Comparison of ENCODE assay signal across 10 cellular contexts in genomic region chr17:64216030-64216384, GRCh38. TPM values are rescaled to one million over a fixed set of nuclear protein-coding genes. Genes with fewer than 3 reads are reported as not detected.
A peak's percentile ranks its signal among the peaks of the same experiment; 100 is the strongest.
DNase-seq lines count a peak whose midpoint lies in the region; ATAC-seq and TF ChIP-seq lines count a peak whose summit lies in the region.
"Had no signal": no experiment of that assay in that cellular context is flagged by ENCODE, and none has a peak within 500 bp of the region (broad histone marks: within the 10 kb centered on the region; RNA-seq: fewer than 3 reads in every experiment).

No MANE protein-coding gene starts in this region.

- H3K36me3 Mint-ChIP-seq in activated T-helper 17 cell treated with anti-CD3 and anti-CD28 coated beads, Interleukin-2, amount 50 U/mL, for 72 hours (ENCODE audit: low read depth), result peaks cover 22% of the 10 kb centered on the region

- no peaks in the 10 kb centered on the region for H3K9me3 Mint-ChIP-seq in activated T-helper 17 cell treated with anti-CD3 and anti-CD28 coated beads, Interleukin-2, amount 50 U/mL, for 72 hours
- H3K9me3 Mint-ChIP-seq in stimulated activated naive CD8-positive, alpha-beta T cell treated with anti-CD3 and anti-CD28 coated beads, Interleukin-15, amount 100 ng/mL, for 72 hours, result no peaks in the 10 kb centered on the region

- H3K27ac ChIP-seq in RWPE1 (peak overlapping the region; percentile 67), right lobe of liver (peak overlapping the region; percentile 23 to 46 (median 41)), suprapubic skin (peak overlapping the region; percentile 10)

- H3K4me1 ChIP-seq in right lobe of liver, result peaks cover 0 to 19% (median 9%) of the 10 kb centered on the region in 4 donors
- H3K4me1 ChIP-seq in suprapubic skin, result peaks cover 48% of the 10 kb centered on the region

- TF ChIP-seq CTCF in RWPE1 (conservative IDR thresholded peaks at IDR 0.05; ENCODE audit: low read depth) (no peak), right lobe of liver (IDR thresholded peaks at IDR 0.05) (no peak), suprapubic skin (IDR thresholded peaks at IDR 0.05) (no peak)

- H3K36me3 ChIP-seq in right lobe of liver (peaks cover 0 to 26% (median 4%) of the 10 kb centered on the region in 4 donors), suprapubic skin (peaks cover 22% of the 10 kb centered on the region), MG63 (peaks cover 2% of the 10 kb centered on the region; the same call in 1 of the 2 replicates)

- H3K9me3 ChIP-seq in right lobe of liver (no peaks in the 10 kb centered on the region), suprapubic skin (no peaks in the 10 kb centered on the region), MG63 (no peaks in the 10 kb centered on the region)

- no peak overlapping the region for H3K4me3 ChIP-seq in right lobe of liver
- H3K4me3 ChIP-seq in suprapubic skin, result no peak overlapping the region
- no peak overlapping the region for H3K4me3 ChIP-seq in MG63

- POLR2A ChIA-PET in RWPE1 (lab: Yijun Ruan, JAX; ENCODE audit: low non-redundant PET), result no interaction called here

- TF ChIP-seq EP300 in suprapubic skin (IDR thresholded peaks at IDR 0.05), result no peak

- no peak overlapping the region for H3K4me3 Mint-ChIP-seq in activated T-helper 17 cell treated with anti-CD3 and anti-CD28 coated beads, Interleukin-2, amount 50 U/mL, for 72 hours
- no peak overlapping the region for H3K4me3 Mint-ChIP-seq in stimulated activated naive CD8-positive, alpha-beta T cell treated with anti-CD3 and anti-CD28 coated beads, Interleukin-15, amount 100 ng/mL, for 72 hours
- H3K4me3 Mint-ChIP-seq: activated T-cell treated with anti-CD3 and anti-CD28 coated beads, Interleukin-2, amount 50 U/mL, for 4 hours had no signal

- H3K27me3 ChIP-seq in right lobe of liver, result no peaks in the 10 kb centered on the region
- no peaks in the 10 kb centered on the region for H3K27me3 ChIP-seq in suprapubic skin
- no peaks in the 10 kb centered on the region for H3K27me3 ChIP-seq in MG63

- DNase-seq in RWPE1 (ENCODE audit: low spot score), result no peak
- DNase-seq in dedifferentiated amniotic fluid mesenchymal stem cell (ENCODE audit: extremely low spot score), result peak; percentile 23
- no peak for DNase-seq in right lobe of liver
- no peak for DNase-seq in suprapubic skin (ENCODE audit: low spot score in 2 of 2)
- no peak for DNase-seq in stimulated activated naive CD4-positive, alpha-beta T cell (lab: John Stamatoyannopoulos, UW)
- no peak for DNase-seq in stimulated activated naive CD8-positive, alpha-beta T cell treated with anti-CD3 and anti-CD28 coated beads, Interleukin-15, amount 100 ng/mL, for 72 hours
- no peak for DNase-seq in MG63
- DNase-seq: activated T-cell treated with anti-CD3 and anti-CD28 coated beads, Interleukin-2, amount 50 U/mL, for 4 hours; MM.1S had no signal

- H3K4me1 Mint-ChIP-seq in activated T-helper 17 cell treated with anti-CD3 and anti-CD28 coated beads, Interleukin-2, amount 50 U/mL, for 72 hours, result peaks cover 15% of the 10 kb centered on the region
- peaks cover 50% of the 10 kb centered on the region for H3K4me1 Mint-ChIP-seq in stimulated activated naive CD8-positive, alpha-beta T cell treated with anti-CD3 and anti-CD28 coated beads, Interleukin-15, amount 100 ng/mL, for 72 hours

- CTCF ChIA-PET in RWPE1 (lab: Yijun Ruan, JAX), result interaction anchor here (0.6 to 1.0 kb wide), 3 partner anchors 13 to 66 kb away, joined by 3 to 6 read pairs (median 5); no protein-coding TSS in a partner anchor

- H3K27ac Mint-ChIP-seq in activated T-helper 17 cell treated with anti-CD3 and anti-CD28 coated beads, Interleukin-2, amount 50 U/mL, for 72 hours, result no peak overlapping the region
- peak overlapping the region in 1 of 2 donors; percentile 30 for H3K27ac Mint-ChIP-seq in stimulated activated naive CD8-positive, alpha-beta T cell treated with anti-CD3 and anti-CD28 coated beads, Interleukin-15, amount 100 ng/mL, for 72 hours

- no peaks in the 10 kb centered on the region for H3K27me3 Mint-ChIP-seq in activated T-helper 17 cell treated with anti-CD3 and anti-CD28 coated beads, Interleukin-2, amount 50 U/mL, for 72 hours
- no peaks in the 10 kb centered on the region for H3K27me3 Mint-ChIP-seq in stimulated activated naive CD8-positive, alpha-beta T cell treated with anti-CD3 and anti-CD28 coated beads, Interleukin-15, amount 100 ng/mL, for 72 hours

- no peak for TF ChIP-seq POLR2A in right lobe of liver (IDR thresholded peaks at IDR 0.05)
- no peak for TF ChIP-seq POLR2A in suprapubic skin (IDR thresholded peaks at IDR 0.05)

- no peak for ATAC-seq in right lobe of liver
- ATAC-seq in activated T-helper 17 cell treated with anti-CD3 and anti-CD28 coated beads, Interleukin-2, amount 50 U/mL, for 72 hours (replicated peaks), result no peak
- no peak for ATAC-seq in stimulated activated naive CD8-positive, alpha-beta T cell treated with anti-CD3 and anti-CD28 coated beads, Interleukin-15, amount 100 ng/mL, for 72 hours
- ATAC-seq: activated T-cell treated with anti-CD3 and anti-CD28 coated beads, Interleukin-2, amount 50 U/mL, for 4 hours had no signal

- WGBS in right lobe of liver (ENCODE audit: insufficient coverage, low coverage, low lambda C conversion rate, missing lambda C conversion rate), result 25% methylated on average over 2 of the region's 2 CpGs
- WGBS in suprapubic skin, result 38% methylated on average over 2 of the region's 2 CpGs

- intact Hi-C loops in right lobe of liver (cut with DNase I), result no loop called here

RNA-seq across cellular contexts. Expression of gene TEX2, which starts 47.1 kb away (rescaled TPM):
- 10 to 100 TPM; 29.1 to 46.6 (median 33.7) TPM for total RNA-seq in right lobe of liver
- 10 to 100 TPM; 35.5 to 41.3 (median 36.9) TPM for total RNA-seq in suprapubic skin
- 10 to 100 TPM in 1 of 2 donors, 1 to 10 TPM in 1; 9.4 to 14.9 TPM for total RNA-seq in activated T-helper 17 cell treated with anti-CD3 and anti-CD28 coated beads, Interleukin-2, amount 50 U/mL, for 72 hours
- 9.2 and 17.2 TPM in 2 replicates for total RNA-seq in MG63 (2014; rRNA removed; shearing (Covaris generic); ENCODE audit: low replicate concordance)

Comparison
In these comparisons a context has a peak if more than half of its experiments do, and no peak if none do; other contexts are left out.
1. H3K27ac ChIP-seq: peak in every context shown above with its lines; median percentile 67 in RWPE1; 41 in right lobe of liver; 10 in suprapubic skin.